ENCODE assay signal across 29 cellular contexts in the genomic region with DNA sequence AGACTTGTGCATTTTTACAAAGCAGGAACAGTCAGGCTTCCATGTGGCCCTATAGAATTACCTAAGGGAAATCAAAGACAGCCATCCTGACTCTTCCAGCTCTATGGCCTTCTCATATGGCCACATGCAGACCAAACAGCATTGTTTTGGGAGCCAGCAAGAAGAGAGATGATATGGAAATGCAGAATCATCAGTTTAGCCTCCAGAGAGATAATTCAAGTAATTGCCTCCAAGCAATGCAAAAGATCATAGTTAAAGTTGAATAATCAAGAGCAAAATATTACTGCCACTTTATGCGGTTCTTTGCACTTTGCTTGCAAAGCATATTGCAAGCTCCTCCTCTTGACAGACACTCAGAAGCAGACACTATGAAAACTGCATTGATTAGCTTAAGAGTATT.
"Had no signal": no experiment of that assay in that cellular context is flagged by ENCODE, and none has a peak within 500 bp of the region (broad histone marks: within the 10 kb centered on the region; RNA-seq: fewer than 3 reads in every experiment).

No MANE protein-coding gene starts in this region.

- H3K4me1 ChIP-seq: adrenal gland, ascending aorta, gastrocnemius medialis, upper lobe of right lung had no signal

- H3K36me3 ChIP-seq: adrenal gland, ascending aorta, brain microvascular endothelial cell, esophagus squamous epithelium, gastrocnemius medialis, left ventricle myocardium inferior, upper lobe of right lung, WERI-Rb-1 had no signal

- H3K27me3 Mint-ChIP-seq: activated naive CD8-positive, alpha-beta T cell; activated T-cell treated with anti-CD3 and anti-CD28 coated beads, Interleukin-2, amount 50 U/mL, for 24 hours; activated T-helper 17 cell treated with anti-CD3 and anti-CD28 coated beads, Interleukin-2, amount 50 U/mL, for 72 hours had no signal

- ATAC-seq: activated T-helper 17 cell treated with anti-CD3 and anti-CD28 coated beads, Interleukin-2, amount 50 U/mL, for 72 hours; gastrocnemius medialis; sciatic nerve; upper lobe of right lung had no signal

- H3K4me2 ChIP-seq: smooth muscle cell had no signal

- H3K36me3 Mint-ChIP-seq: activated naive CD8-positive, alpha-beta T cell; mesothelial cell of epicardium had no signal

- H3K27me3 ChIP-seq: adrenal gland, ascending aorta, brain microvascular endothelial cell, esophagus squamous epithelium, gastrocnemius medialis, upper lobe of right lung had no signal

- DNase-seq: activated CD4-positive, alpha-beta T cell treated with anti-CD3 and anti-CD28 coated beads for 1 hour; activated CD8-positive, alpha-beta memory T cell treated with anti-CD3 and anti-CD28 coated beads for 24 hours; activated CD8-positive, alpha-beta memory T cell treated with anti-CD3 and anti-CD28 coated beads, Interleukin-2, amount 50 U/mL, for 4 hours; activated naive CD4-positive, alpha-beta T cell; activated T-cell treated with anti-CD3 and anti-CD28 coated beads, Interleukin-2, amount 50 U/mL, for 24 hours; adrenal gland; brain microvascular endothelial cell; central memory CD4-positive, alpha-beta T cell; endodermal cell; esophagus squamous epithelium; gastrocnemius medialis; hippocampal formation; kidney glomerular epithelial cell; left ventricle myocardium inferior; posterior cingulate gyrus; stimulated activated CD4-positive, alpha-beta T cell treated with anti-CD3 and anti-CD28 coated beads, Interleukin-15, amount 100 ng/mL, for 24 hours; stimulated activated CD4-positive, alpha-beta T cell treated with anti-CD3 and anti-CD28 coated beads, Interleukin-2, amount 100 ng/mL, for 48 hours; stimulated activated CD8-positive, alpha-beta memory T cell treated with anti-CD3 and anti-CD28 coated beads, Interleukin-4, amount 100 ng/mL, for 48 hours; stimulated activated naive CD4-positive, alpha-beta T cell; T-helper 1 cell; upper lobe of right lung; WERI-Rb-1 had no signal

- H3K4me3 Mint-ChIP-seq: activated naive CD8-positive, alpha-beta T cell; activated T-cell treated with anti-CD3 and anti-CD28 coated beads, Interleukin-2, amount 50 U/mL, for 24 hours; activated T-helper 17 cell treated with anti-CD3 and anti-CD28 coated beads, Interleukin-2, amount 50 U/mL, for 72 hours; endodermal cell; mesothelial cell of epicardium; neural crest cell had no signal

- H3K27ac Mint-ChIP-seq: activated naive CD8-positive, alpha-beta T cell; activated T-cell treated with anti-CD3 and anti-CD28 coated beads, Interleukin-2, amount 50 U/mL, for 24 hours; activated T-helper 17 cell treated with anti-CD3 and anti-CD28 coated beads, Interleukin-2, amount 50 U/mL, for 72 hours; endodermal cell; mesothelial cell of epicardium had no signal

- H3K9me3 ChIP-seq: adrenal gland, ascending aorta, esophagus squamous epithelium, gastrocnemius medialis, left ventricle myocardium inferior, upper lobe of right lung had no signal

- H3K27ac ChIP-seq: ascending aorta, brain microvascular endothelial cell, upper lobe of right lung, WERI-Rb-1 had no signal

- H3K4me3 ChIP-seq: adrenal gland, ascending aorta, esophagus squamous epithelium, gastrocnemius medialis, left ventricle myocardium inferior, smooth muscle cell, upper lobe of right lung had no signal

- H3K9me3 Mint-ChIP-seq: endodermal cell, neural crest cell had no signal

- H3K4me1 Mint-ChIP-seq: activated T-helper 17 cell treated with anti-CD3 and anti-CD28 coated beads, Interleukin-2, amount 50 U/mL, for 72 hours; endodermal cell had no signal
